In genomic region chr6:36912583-36912982, GRCh38 we compare ENCODE assay signal across 2 cellular contexts.
TF ChIP-seq lines count a peak whose summit lies in the region.

No MANE protein-coding gene starts in this region.

TF ChIP-seq in IMR-90, 13 proteins besides CTCF, POLR2A, EP300 and RAD21:
- TF ChIP-seq CEBPB (IDR thresholded peaks at IDR 0.05; ENCODE audit: low read depth, low read length) (no peak), RCOR1 (IDR thresholded peaks at IDR 0.05; ENCODE audit: insufficient replicate concordance, low read length) (no peak), RFX5 (IDR thresholded peaks at IDR 0.05; ENCODE audit: low read depth, low read length) (no peak), FOS (IDR thresholded peaks at IDR 0.05; ENCODE audit: low read depth, low read length) (0 out of 2 replicates have a peak, but pooled peaks have one; percentile 19), BHLHE40 (IDR thresholded peaks at IDR 0.05; ENCODE audit: low read depth, low read length) (peak; percentile 11; the same call in 1 of the 2 replicates), SMC3 (IDR thresholded peaks at IDR 0.05; ENCODE audit: low read depth, low read length) (no peak; the same call in 1 of the 2 replicates), USF2 (IDR thresholded peaks at IDR 0.05; ENCODE audit: low read depth, low read length) (no peak), ELK1 (IDR thresholded peaks at IDR 0.05; ENCODE audit: borderline replicate concordance, low read depth, low read length) (no peak), MAZ (IDR thresholded peaks at IDR 0.05; ENCODE audit: borderline replicate concordance, low read depth, low read length) (no peak)

TF ChIP-seq in GM23338, 12 proteins besides CTCF, POLR2A, EP300 and RAD21:
- TF ChIP-seq NANOG (IDR thresholded peaks at IDR 0.05; ENCODE audit: borderline replicate concordance) (no peak), STAT1 (IDR thresholded peaks at IDR 0.05; ENCODE audit: unreplicated experiment) (no peak), ZNF331 (CRISPR knock-in tag; IDR thresholded peaks at IDR 0.05; ENCODE audit: low read depth) (no peak), REST (IDR thresholded peaks at IDR 0.05; ENCODE audit: unreplicated experiment) (no peak), JUNB (IDR thresholded peaks at IDR 0.05; ENCODE audit: unreplicated experiment) (no peak), CREB1 (CRISPR knock-in tag; IDR thresholded peaks at IDR 0.05; ENCODE audit: low read depth) (no peak), ETS1 (IDR thresholded peaks at IDR 0.05) (no peak), ZNF462 (CRISPR knock-in tag; IDR thresholded peaks at IDR 0.05) (no peak), ZNF114 (CRISPR knock-in tag; IDR thresholded peaks at IDR 0.05) (no peak), POLR2AphosphoS5 (IDR thresholded peaks at IDR 0.05; ENCODE audit: low read depth) (no peak), EZH2phosphoT487 (IDR thresholded peaks at IDR 0.05; ENCODE audit: unreplicated experiment) (no peak), EZH2 (IDR thresholded peaks at IDR 0.05; ENCODE audit: low read depth, unreplicated experiment) (no peak)
